Comparison of ENCODE assay signal across 8 cellular contexts in the genomic region with DNA sequence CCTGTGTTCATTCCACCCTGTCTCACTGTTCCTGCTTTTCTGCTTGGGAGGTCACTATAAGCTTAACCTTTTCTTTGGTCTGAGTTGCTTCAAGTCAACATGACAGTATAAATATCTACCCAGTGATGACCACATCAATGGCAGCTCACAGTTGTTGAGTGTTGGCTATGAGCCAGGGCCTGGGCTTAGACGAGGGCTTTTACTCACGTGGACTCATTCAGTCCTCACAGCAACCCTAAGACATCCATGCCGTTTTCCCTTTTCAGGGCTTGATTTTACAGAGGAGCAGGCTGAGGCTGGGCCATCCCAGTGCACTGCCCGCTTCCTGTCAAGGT. TPM values are rescaled to one million over a fixed set of nuclear protein-coding genes. Genes with fewer than 3 reads are reported as not detected.
DNase-seq lines count a peak whose midpoint lies in the region; ATAC-seq and TF ChIP-seq lines count a peak whose summit lies in the region.

No MANE protein-coding gene starts in this region.

- no peaks in the 10 kb centered on the region for H3K4me1 ChIP-seq in HEK293 (ENCODE audit: control insufficient read depth, insufficient read depth, low read length)

- H3K27me3 Mint-ChIP-seq in activated B cell treated with CpG ODN at 0.5 μM for 24 hours = no peaks in the 10 kb centered on the region

- peak overlapping the region; percentile 96 for H3K27ac Mint-ChIP-seq in activated B cell treated with CpG ODN at 0.5 μM for 24 hours

- TF ChIP-seq CTCF in HEK293 (tag by site-specific recombination; IDR thresholded peaks at IDR 0.05) (no peak), activated B cell treated with CpG ODN at 0.5 μM for 24 hours (IDR thresholded peaks at IDR 0.05) (no peak), fibroblast of pulmonary artery (IDR thresholded peaks at IDR 0.05; ENCODE audit: low read length, missing control alignments) (no peak)

- H3K4me3 Mint-ChIP-seq in activated B cell treated with CpG ODN at 0.5 μM for 24 hours = no peak overlapping the region

- no peaks in the 10 kb centered on the region for H3K9me3 Mint-ChIP-seq in activated B cell treated with CpG ODN at 0.5 μM for 24 hours

- H3K4me1 Mint-ChIP-seq in activated B cell treated with CpG ODN at 0.5 μM for 24 hours = peaks cover 82% of the 10 kb centered on the region

- H3K4me3 ChIP-seq in HEK293 (ENCODE audit: low read depth, low read length) = no peak overlapping the region
- no peak overlapping the region for H3K4me3 ChIP-seq in fibroblast of pulmonary artery (replicated peaks; ENCODE audit: low read depth, low read length)
- no peak overlapping the region for H3K4me3 ChIP-seq in skeletal muscle cell (ENCODE audit: low read depth, low read length)

- H3K36me3 ChIP-seq in HEK293 (ENCODE audit: control insufficient read depth in 2 of 2, insufficient read depth in 1 of 2, low read length in 2 of 2) = peaks cover 97 to 100% of the 10 kb centered on the region in 2 experiments

- intact Hi-C loops in activated B cell treated with CpG ODN at 0.5 μM for 24 hours (cut with micrococcal nuclease) = no loop called here

- no peak for DNase-seq in activated B cell treated with CpG ODN at 0.5 μM for 24 hours
- peak; percentile 67 for DNase-seq in fibroblast of pulmonary artery (ENCODE audit: low read depth)
- DNase-seq in skeletal muscle cell (ENCODE audit: low read depth) = peak; percentile 75
- no peak for DNase-seq in HT-29 (ENCODE audit: low spot score)
- DNase-seq in OCI-M2 (lab: John Stamatoyannopoulos, UW; ENCODE audit: unreplicated experiment) = no peak
- no peak for DNase-seq in SKM-1 treated with dmso at 0.1 percent for 144 hours (lab: John Stamatoyannopoulos, UW; ENCODE audit: unreplicated experiment)

- H3K27ac ChIP-seq in HEK293 (ENCODE audit: extremely low read depth, low read depth, low read length) = peak overlapping the region; percentile 52; the same call in 1 of the 2 replicates

- CTCF ChIA-PET in HEK293 (lab: Yijun Ruan, JAX) (interaction anchor here (1.7 to 12.7 kb wide), 3 partner anchors 7 to 665 kb away, joined by 4 to 120 read pairs (median 6); no protein-coding TSS in a partner anchor), activated B cell treated with CpG ODN at 0.5 μM for 24 hours (lab: Charles Lee) (interaction anchor here (1.4 to 4.7 kb wide), 2 partner anchors 9 to 64 kb away, joined by 5 to 35 read pairs; partner anchors contain the start of genes B9D2 and CCDC97)

- POLR2A ChIA-PET in HEK293 (lab: Yijun Ruan, JAX) (no interaction called here), activated B cell treated with CpG ODN at 0.5 μM for 24 hours (lab: Charles Lee) (interaction anchor here (4.2 kb wide), 1 partner anchor 36 kb away, joined by 40 read pairs; the partner anchor contains the start of gene HNRNPUL1)

- no peak for ATAC-seq in activated B cell treated with CpG ODN at 0.5 μM for 24 hours (ENCODE audit: low read depth)
- no peak for ATAC-seq in HG03439 (IDR thresholded peaks at IDR 0.05; ENCODE audit: unreplicated experiment)

- peaks cover 93% of the 10 kb centered on the region for H3K36me3 Mint-ChIP-seq in activated B cell treated with CpG ODN at 0.5 μM for 24 hours (ENCODE audit: low read depth)

- H3K9me3 ChIP-seq in HEK293 (ENCODE audit: control insufficient read depth, insufficient read depth, low read depth, low read length) = no peaks in the 10 kb centered on the region

TF ChIP-seq in HEK293, 187 proteins besides CTCF, POLR2A, EP300 and RAD21:
- TF ChIP-seq ZNF433 (tag by site-specific recombination; IDR thresholded peaks at IDR 0.05; ENCODE audit: low read depth) (no peak), ZBTB49 (tag by site-specific recombination; IDR thresholded peaks at IDR 0.05; ENCODE audit: low read depth) (peak; percentile 88), ZNF660 (tag by site-specific recombination; IDR thresholded peaks at IDR 0.05) (0 out of 2 replicates have a peak, but pooled peaks have one; percentile 21), TRIM28 (IDR thresholded peaks at IDR 0.05; ENCODE audit: borderline replicate concordance, low read length) (no peak), SCRT2 (tag by site-specific recombination; IDR thresholded peaks at IDR 0.05) (peak; percentile 55; the same call in 1 of the 2 replicates), SP7 (tag by site-specific recombination; IDR thresholded peaks at IDR 0.05) (0 out of 2 replicates have a peak, but pooled peaks have one; percentile 16), ZBTB10 (tag by site-specific recombination; IDR thresholded peaks at IDR 0.05) (peak; percentile 23; the same call in 1 of the 2 replicates), ZNF585B (tag by site-specific recombination; IDR thresholded peaks at IDR 0.05) (no peak), YY2 (tag by site-specific recombination; IDR thresholded peaks at IDR 0.05) (0 out of 2 replicates have a peak, but pooled peaks have one; percentile 19)
TF ChIP-seq in HEK293: peak in this region for 6.

RNA-seq across cellular contexts. Expression of gene CCDC97, which starts 10.2 kb away (rescaled TPM):
- total RNA-seq in activated B cell treated with CpG ODN at 0.5 μM for 24 hours = 61.7 and 65.3 TPM in 2 replicates
- total RNA-seq in HT-29 (2014; rRNA removed; shearing (Covaris generic)) = 34.5 and 39.5 TPM in 2 replicates

RNA-seq across cellular contexts. Expression of gene HNRNPUL1, which starts 35.5 kb away (rescaled TPM):
- 235 and 244 TPM in 2 replicates for total RNA-seq in activated B cell treated with CpG ODN at 0.5 μM for 24 hours
- total RNA-seq in HT-29 (2014; rRNA removed; shearing (Covaris generic)) = 294 and 300 TPM in 2 replicates

RNA-seq across cellular contexts. Expression of gene TGFB1, which starts 54.0 kb away (rescaled TPM):
- total RNA-seq in activated B cell treated with CpG ODN at 0.5 μM for 24 hours = 80.7 and 88.5 TPM in 2 replicates
- 2.5 and 2.6 TPM in 2 replicates for total RNA-seq in HT-29 (2014; rRNA removed; shearing (Covaris generic))

Comparison
In these comparisons a context has a peak if more than half of its experiments do, and no peak if none do; other contexts are left out.
1. DNase-seq: peak in fibroblast of pulmonary artery (single experiment) and skeletal muscle cell (single experiment); none in activated B cell treated with CpG ODN at 0.5 μM for 24 hours (single experiment), HT-29 (single experiment), OCI-M2 (single experiment) and SKM-1 treated with dmso at 0.1 percent for 144 hours (single experiment).
2. RNA of gene TGFB1, which starts 54.0 kb away (total RNA-seq): 80.7 to 88.5 TPM in activated B cell treated with CpG ODN at 0.5 μM for 24 hours; 2.5 to 2.6 TPM in HT-29; every median in the first group is over 10 times any median in the second.